ENCODE assay signal across 8 cellular contexts in the genomic region with DNA sequence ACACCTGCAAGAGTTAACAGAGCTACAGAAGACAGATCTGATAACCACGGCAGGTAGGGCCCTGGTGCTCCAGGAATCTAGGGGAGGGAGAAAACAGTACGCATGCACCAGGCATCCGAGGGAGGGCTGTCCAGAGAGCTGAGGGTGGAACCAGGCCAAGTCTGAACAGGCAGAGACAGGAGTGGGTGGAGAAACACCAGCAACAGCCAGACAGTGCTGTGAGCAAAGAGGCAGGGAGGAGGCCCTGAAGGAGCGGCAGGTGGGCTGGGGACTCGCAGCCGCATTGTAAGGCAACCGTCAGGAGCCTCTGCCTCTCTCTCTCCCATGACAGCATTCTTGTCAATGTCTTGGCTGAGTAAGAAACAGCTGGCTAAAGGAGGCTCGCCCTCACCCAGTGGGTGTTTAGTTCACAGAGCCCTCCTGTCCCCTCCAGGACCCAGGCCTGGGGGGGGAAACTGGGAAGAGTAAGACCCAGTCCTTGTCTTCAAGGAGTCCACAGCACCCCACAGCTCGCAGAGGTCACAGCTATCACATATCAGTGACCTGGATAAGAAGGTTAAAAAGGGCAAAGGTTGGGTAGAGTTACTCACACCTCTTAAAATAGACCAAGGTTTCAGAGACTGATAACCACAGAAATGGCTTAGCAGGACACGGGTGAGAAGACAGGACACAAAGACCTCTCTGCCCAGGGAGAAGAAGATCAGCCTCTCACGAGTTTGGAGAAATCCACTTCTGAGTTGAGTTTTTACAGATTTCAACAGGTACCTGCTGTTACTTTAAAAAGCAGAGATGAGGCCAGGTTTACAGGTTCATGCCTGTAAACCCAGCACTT. TPM values are rescaled to one million over a fixed set of nuclear protein-coding genes. Genes with fewer than 3 reads are reported as not detected.
A peak's percentile ranks its signal among the peaks of the same experiment; 100 is the strongest.
DNase-seq lines count a peak whose midpoint lies in the region; TF ChIP-seq lines count a peak whose summit lies in the region.

No MANE protein-coding gene starts in this region.

- H3K27ac ChIP-seq in 22Rv1 (peak overlapping the region; percentile 66), MM.1S (ENCODE audit: low read length) (peak overlapping the region; percentile 6; the same call in 1 of the 2 replicates), neutrophil (peak overlapping the region; percentile 96)

- no peaks in the 10 kb centered on the region; the same call in 1 of the 2 replicates for H4K20me1 ChIP-seq in MM.1S (ENCODE audit: insufficient read depth, low read length)

- no peaks in the 10 kb centered on the region for H3K9me2 ChIP-seq in MM.1S (replicated peaks; ENCODE audit: insufficient read depth, low read length)

- no peaks in the 10 kb centered on the region for H3K9me3 Mint-ChIP-seq in HFFc6

- peaks cover 18% of the 10 kb centered on the region for H3K27me3 ChIP-seq in MM.1S (replicated peaks; ENCODE audit: insufficient read depth, low read length)
- H3K27me3 ChIP-seq in neutrophil = no peaks in the 10 kb centered on the region

- H3K36me3 ChIP-seq in MM.1S (replicated peaks; ENCODE audit: insufficient read depth, low read length) = no peaks in the 10 kb centered on the region
- H3K36me3 ChIP-seq in neutrophil = peaks cover 56% of the 10 kb centered on the region

- peaks cover 17% of the 10 kb centered on the region; the same call in 1 of the 2 replicates for H3F3A ChIP-seq in MM.1S (ENCODE audit: insufficient read depth, low read length)

- DNase-seq in GM13976 (ENCODE audit: low spot score) = peak; percentile 81
- DNase-seq in HFFc6 = peak; percentile 35
- peak; percentile 62 for DNase-seq in MM.1S
- peak; percentile 87 for DNase-seq in SW480 (ENCODE audit: low spot score)
- peak; percentile 78 for DNase-seq in fibroblast of villous mesenchyme (ENCODE audit: low read depth)
- DNase-seq in cortex of kidney (lab: John Stamatoyannopoulos, UW) = no peak

- peaks cover 2% of the 10 kb centered on the region; the same call in 1 of the 2 replicates for H3K27me3 Mint-ChIP-seq in HFFc6 (ENCODE audit: insufficient read depth)

- H3K27ac Mint-ChIP-seq in HFFc6 = no peak overlapping the region; the same call in 1 of the 2 replicates

- H3K4me1 Mint-ChIP-seq in HFFc6 (ENCODE audit: low read depth) = peaks cover 34% of the 10 kb centered on the region

- in situ Hi-C loops in GM13976 (cut with MboI; ENCODE audit: low sequenced_read_pairs, unreplicated experiment) = no loop called here

- H3K36me3 Mint-ChIP-seq in HFFc6 (ENCODE audit: low read depth) = no peaks in the 10 kb centered on the region

- no peak overlapping the region for H3K9ac ChIP-seq in MM.1S (ENCODE audit: low read length)

- no peak overlapping the region for H2AFZ ChIP-seq in MM.1S (ENCODE audit: low read length)

- no peaks in the 10 kb centered on the region for H3K9me3 ChIP-seq in MM.1S (replicated peaks; ENCODE audit: insufficient read depth, low read length)
- H3K9me3 ChIP-seq in neutrophil = no peaks in the 10 kb centered on the region

- H3K4me1 ChIP-seq in MM.1S (ENCODE audit: low read length) (peaks cover 41% of the 10 kb centered on the region), neutrophil (ENCODE audit: control insufficient read depth in 1 of 2, insufficient read depth in 1 of 2, low read depth in 1 of 2, low read length in 1 of 2) (peaks cover 98 to 99% of the 10 kb centered on the region in 2 experiments)

- H3K4me3 Mint-ChIP-seq in HFFc6 = no peak overlapping the region

- TF ChIP-seq CTCF in 22Rv1 (IDR thresholded peaks at IDR 0.05) (no peak), GM13976 (IDR thresholded peaks at IDR 0.05; ENCODE audit: borderline replicate concordance, control extremely low read depth, extremely low read depth, insufficient read depth, missing control alignments) (no peak), HFFc6 (IDR thresholded peaks at IDR 0.05) (no peak), MM.1S (IDR thresholded peaks at IDR 0.05; ENCODE audit: low read length) (no peak), fibroblast of villous mesenchyme (IDR thresholded peaks at IDR 0.05; ENCODE audit: insufficient read depth, low read depth, low read length) (no peak), neutrophil (IDR thresholded peaks at IDR 0.05) (no peak)

- H3K4me3 ChIP-seq in MM.1S (ENCODE audit: low read length) (no peak overlapping the region), fibroblast of villous mesenchyme (ENCODE audit: low read depth, low read length) (no peak overlapping the region), neutrophil (ENCODE audit: low read depth in 1 of 2, low read length in 1 of 2) (peak overlapping the region; percentile 78 to 97)

- H3K4me2 ChIP-seq in MM.1S (ENCODE audit: low read depth, low read length) = peak overlapping the region; percentile 26; the same call in 1 of the 2 replicates

- peaks cover 10% of the 10 kb centered on the region for H3K79me2 ChIP-seq in MM.1S (ENCODE audit: low read length)

RNA-seq across cellular contexts. Expression of a gene that starts 10.5 kb away (rescaled TPM):
- 10 to 100 TPM; 21.7 to 24.0 (median 22.9) TPM for total RNA-seq in HFFc6 (2021; fragmentation: NEBNext Ultra II Directional; extraction: Animal tissue kit (Norgen Biotek cat#: 25700))
- 26.1 and 32.4 TPM in 2 replicates for total RNA-seq in fibroblast of villous mesenchyme

Comparison
In these comparisons a context has a peak if more than half of its experiments do, and no peak if none do; other contexts are left out.
1. H3K27ac ChIP-seq: peak in every context shown above with its lines; median percentile 96 in neutrophil; 66 in 22Rv1; 6 in MM.1S.
2. H3K4me3 ChIP-seq: peak in neutrophil (2 of 2); none in MM.1S (single experiment) and fibroblast of villous mesenchyme (single experiment).